ENCODE assay signal across 8 cellular contexts in the genomic region with DNA sequence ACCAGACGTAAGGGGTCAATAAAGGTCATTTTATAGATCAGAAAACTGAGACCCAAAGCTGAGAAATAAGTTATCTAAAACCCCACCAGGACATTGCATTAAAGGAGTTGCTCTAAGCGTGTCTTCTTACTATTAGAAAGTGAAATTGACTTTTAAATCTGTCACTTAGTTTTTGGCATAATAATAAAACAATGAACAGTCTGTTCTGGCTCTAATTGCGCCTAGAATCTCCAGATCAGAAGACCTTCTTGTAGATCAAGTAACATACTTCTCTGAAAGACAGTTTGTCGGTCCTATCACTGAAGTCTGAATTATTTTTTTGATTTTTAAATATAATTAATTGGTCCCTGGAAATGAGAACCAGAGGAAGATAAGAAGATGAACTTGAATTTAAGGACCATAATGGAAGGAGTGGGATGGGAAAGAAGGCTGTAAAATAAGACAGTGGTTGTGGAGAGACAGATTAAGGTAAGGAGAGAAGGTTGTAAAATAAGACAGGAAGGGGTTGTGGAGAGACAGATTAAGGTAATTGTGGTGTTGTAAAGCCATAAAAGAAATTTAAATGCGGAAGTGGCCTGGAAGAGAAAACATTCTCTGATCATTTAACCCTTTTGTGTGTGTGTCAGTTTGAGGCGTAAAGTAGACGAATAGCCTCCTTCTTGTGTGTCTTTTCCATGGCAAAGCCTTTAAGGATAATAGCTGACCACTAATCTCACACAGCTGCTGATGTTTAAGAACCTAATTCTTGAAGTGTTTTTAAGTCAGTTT. TPM values are rescaled to one million over a fixed set of nuclear protein-coding genes. Genes with fewer than 3 reads are reported as not detected.
DNase-seq lines count a peak whose midpoint lies in the region; ATAC-seq and TF ChIP-seq lines count a peak whose summit lies in the region.

No MANE protein-coding gene starts in this region.

- no peak for ATAC-seq in activated T-cell treated with anti-CD3 and anti-CD28 coated beads, Interleukin-2, amount 50 U/mL, for 72 hours (replicated peaks in 1 of 2)
- ATAC-seq in T-cell (replicated peaks in 1 of 4) (peak; percentile 69 to 78 (median 73)), foreskin keratinocyte (no peak), HG02588 (IDR thresholded peaks at IDR 0.05; ENCODE audit: unreplicated experiment) (no peak)

- H3K4me1 ChIP-seq in foreskin keratinocyte (peaks cover 53% of the 10 kb centered on the region), tibial nerve (peaks cover 4 to 81% (median 66%) of the 10 kb centered on the region in 4 donors)

- H3K27me3 Mint-ChIP-seq in activated T-cell treated with anti-CD3 and anti-CD28 coated beads, Interleukin-2, amount 50 U/mL, for 72 hours (ENCODE audit: low read depth) = no peaks in the 10 kb centered on the region
- no peaks in the 10 kb centered on the region for H3K27me3 Mint-ChIP-seq in T-cell

- peak overlapping the region; percentile 50 for H3K27ac ChIP-seq in foreskin keratinocyte
- H3K27ac ChIP-seq in tibial nerve = peak overlapping the region in 3 of 4 donors; percentile 58 to 68 (median 62)
- H3K27ac ChIP-seq in caudate nucleus (ENCODE audit: low read depth, low read length) = no peak overlapping the region

- peaks cover 95% of the 10 kb centered on the region for H3K4me1 Mint-ChIP-seq in activated T-cell treated with anti-CD3 and anti-CD28 coated beads, Interleukin-2, amount 50 U/mL, for 72 hours (ENCODE audit: low read depth)
- H3K4me1 Mint-ChIP-seq in T-cell = peaks cover 92 to 96% (median 94%) of the 10 kb centered on the region in 3 donors

- H3K4me3 ChIP-seq in tibial nerve = peak overlapping the region in 2 of 4 donors; percentile 25 to 31

- TF ChIP-seq CTCF in foreskin keratinocyte (conservative IDR thresholded peaks at IDR 0.05) (no peak), tibial nerve (IDR thresholded peaks at IDR 0.05) (no peak)

- TF ChIP-seq EP300 in tibial nerve (IDR thresholded peaks at IDR 0.05) = no peak

- WGBS in tibial nerve, 2 donors = 30 to 31% methylated on average over 7 of the region's 7 CpGs

- no peaks in the 10 kb centered on the region for H3K27me3 ChIP-seq in foreskin keratinocyte
- H3K27me3 ChIP-seq in tibial nerve = no peaks in the 10 kb centered on the region

- H3K9me3 ChIP-seq in tibial nerve = no peaks in the 10 kb centered on the region

- CTCF ChIA-PET in T-cell (lab: Charles Lee) = interaction anchor here in 1 of 2 donors (0.7 kb wide), 1 partner anchor 86 kb away, joined by 4 read pairs; no protein-coding TSS in a partner anchor

- no peak for DNase-seq in activated T-cell treated with anti-CD3 and anti-CD28 coated beads, Interleukin-2, amount 50 U/mL, for 72 hours
- no peak for DNase-seq in activated T-cell treated with anti-CD3 and anti-CD28 coated beads, Interleukin-2, amount 50 U/mL, for 1 hour
- DNase-seq in T-cell (no peak), foreskin keratinocyte (no peak), tibial nerve (ENCODE audit: low spot score in 2 of 2) (no peak), caudate nucleus (lab: John Stamatoyannopoulos, UW) (no peak)
- DNase-seq in activated CD4-positive, alpha-beta T cell treated with anti-CD3 and anti-CD28 coated beads for 48 hours = no peak

- peaks cover 1 to 2% of the 10 kb centered on the region in 2 donors for H3K9me3 Mint-ChIP-seq in activated T-cell treated with anti-CD3 and anti-CD28 coated beads, Interleukin-2, amount 50 U/mL, for 72 hours
- no peaks in the 10 kb centered on the region for H3K9me3 Mint-ChIP-seq in T-cell

- H3K4me3 Mint-ChIP-seq in activated T-cell treated with anti-CD3 and anti-CD28 coated beads, Interleukin-2, amount 50 U/mL, for 72 hours = peak overlapping the region; percentile 55 to 80
- peak overlapping the region; percentile 76 to 79 (median 77) for H3K4me3 Mint-ChIP-seq in T-cell

- TF ChIP-seq POLR2A in tibial nerve (IDR thresholded peaks at IDR 0.05) = no peak

- H3K36me3 ChIP-seq in tibial nerve = no peaks in the 10 kb centered on the region

- POLR2A ChIA-PET in T-cell (lab: Charles Lee) = no interaction called here

- peak overlapping the region; percentile 96 for H3K27ac Mint-ChIP-seq in activated T-cell treated with anti-CD3 and anti-CD28 coated beads, Interleukin-2, amount 50 U/mL, for 72 hours
- peak overlapping the region; percentile 86 to 92 for H3K27ac Mint-ChIP-seq in T-cell

- H3K36me3 Mint-ChIP-seq in activated T-cell treated with anti-CD3 and anti-CD28 coated beads, Interleukin-2, amount 50 U/mL, for 72 hours (ENCODE audit: insufficient read depth in 2 of 2) = peaks cover 2 to 7% of the 10 kb centered on the region in 2 donors
- H3K36me3 Mint-ChIP-seq in T-cell = peaks cover 3% of the 10 kb centered on the region

RNA-seq across cellular contexts. Expression of gene TOP1, which starts 20.0 kb away (rescaled TPM):
- 10 to 100 TPM; 78.7 to 86.1 TPM for total RNA-seq in activated T-cell treated with anti-CD3 and anti-CD28 coated beads, Interleukin-2, amount 50 U/mL, for 72 hours
- total RNA-seq in T-cell = 10 to 100 TPM; 30.2 to 41.2 (median 38.1) TPM
- 70.0 and 75.8 TPM in 2 replicates for total RNA-seq in foreskin keratinocyte
- 26.4 and 32.2 TPM in 2 replicates for polyA plus RNA-seq in foreskin keratinocyte
- total RNA-seq in tibial nerve = 10 to 100 TPM; 17.9 to 29.1 (median 23.1) TPM

Comparison
In these comparisons a context has a peak if more than half of its experiments do, and no peak if none do; other contexts are left out.
1. ATAC-seq: peak in T-cell (4 of 4); none in activated T-cell treated with anti-CD3 and anti-CD28 coated beads, Interleukin-2, amount 50 U/mL, for 72 hours (0 of 2), foreskin keratinocyte (single experiment) and HG02588 (single experiment).